In the genomic region with DNA sequence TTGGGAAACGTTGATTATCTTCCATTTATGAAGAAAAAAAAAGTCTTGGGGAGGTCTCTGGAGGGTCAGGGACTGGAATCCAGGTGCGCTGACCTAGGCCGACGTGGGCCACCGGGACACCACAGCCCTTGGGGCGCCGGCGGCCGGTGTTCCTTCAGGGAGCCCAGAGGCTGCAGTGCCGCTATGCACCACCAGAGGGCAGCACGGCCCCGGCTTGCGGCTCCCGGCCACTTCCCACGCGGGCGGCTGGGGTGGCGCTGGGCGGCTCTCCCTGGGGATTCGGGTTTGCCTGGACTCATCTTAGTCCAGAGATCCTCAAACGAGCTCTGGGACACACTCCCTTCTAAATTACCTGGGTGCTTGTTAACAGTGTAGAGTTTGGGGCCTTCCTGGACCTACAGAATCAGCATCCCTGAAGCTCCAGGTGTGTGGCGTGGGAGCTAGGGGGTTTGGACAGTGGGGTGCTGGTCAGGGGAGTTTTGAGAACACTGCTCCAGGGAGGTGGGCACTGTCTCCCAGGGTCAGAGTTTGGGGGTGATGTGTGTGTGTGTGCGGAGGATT, we compare ENCODE assay signal across 1 cellular context.
TF ChIP-seq lines count a peak whose summit lies in the region.

No MANE protein-coding gene starts in this region.

TF ChIP-seq in HepG2, 621 proteins besides CTCF, POLR2A, EP300 and RAD21 (continued from another document and continues in another):
- TF ChIP-seq, protein P1, sequence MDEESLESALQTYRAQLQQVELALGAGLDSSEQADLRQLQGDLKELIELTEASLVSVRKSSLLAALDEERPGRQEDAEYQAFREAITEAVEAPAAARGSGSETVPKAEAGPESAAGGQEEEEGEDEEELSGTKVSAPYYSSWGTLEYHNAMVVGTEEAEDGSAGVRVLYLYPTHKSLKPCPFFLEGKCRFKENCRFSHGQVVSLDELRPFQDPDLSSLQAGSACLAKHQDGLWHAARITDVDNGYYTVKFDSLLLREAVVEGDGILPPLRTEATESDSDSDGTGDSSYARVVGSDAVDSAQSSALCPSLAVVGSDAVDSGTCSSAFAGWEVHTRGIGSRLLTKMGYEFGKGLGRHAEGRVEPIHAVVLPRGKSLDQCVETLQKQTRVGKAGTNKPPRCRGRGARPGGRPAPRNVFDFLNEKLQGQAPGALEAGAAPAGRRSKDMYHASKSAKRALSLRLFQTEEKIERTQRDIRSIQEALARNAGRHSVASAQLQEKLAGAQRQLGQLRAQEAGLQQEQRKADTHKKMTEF (CRISPR knock-in tag; IDR thresholded peaks at IDR 0.05), result no peak
- TF ChIP-seq ZBTB20 (CRISPR knock-in tag; IDR thresholded peaks at IDR 0.05; ENCODE audit: borderline replicate concordance, low read depth) (no peak), KAT7 (CRISPR knock-in tag; IDR thresholded peaks at IDR 0.05; ENCODE audit: borderline replicate concordance) (no peak), RORA (CRISPR knock-in tag; IDR thresholded peaks at IDR 0.05) (no peak), ZNF543 (CRISPR knock-in tag; IDR thresholded peaks at IDR 0.05) (no peak), ZSCAN29 (CRISPR knock-in tag; conservative IDR thresholded peaks at IDR 0.05) (no peak), ZNF781 (CRISPR knock-in tag; IDR thresholded peaks at IDR 0.05; ENCODE audit: borderline replicate concordance, not compliant biosample characterization) (peak; percentile 54), HNRNPUL1 (IDR thresholded peaks at IDR 0.05; ENCODE audit: low read depth, low read length) (no peak), KDM5A (IDR thresholded peaks at IDR 0.05; ENCODE audit: borderline replicate concordance, low read length) (no peak), CHCHD3 (CRISPR knock-in tag; IDR thresholded peaks at IDR 0.05) (no peak), KDM4B (CRISPR knock-in tag; IDR thresholded peaks at IDR 0.05) (no peak), ZBTB1 (CRISPR knock-in tag; IDR thresholded peaks at IDR 0.05; ENCODE audit: borderline replicate concordance) (no peak), ZNF652 (CRISPR knock-in tag; IDR thresholded peaks at IDR 0.05; ENCODE audit: borderline replicate concordance, low read depth) (no peak), SP1 (IDR thresholded peaks at IDR 0.05) (no peak), SP1 (CRISPR knock-in tag; IDR thresholded peaks at IDR 0.05) (no peak), MEF2D (CRISPR knock-in tag; IDR thresholded peaks at IDR 0.05) (no peak), HHEX (CRISPR knock-in tag; IDR thresholded peaks at IDR 0.05) (no peak), ZNF124 (CRISPR knock-in tag; IDR thresholded peaks at IDR 0.05) (no peak), ZNF205 (CRISPR knock-in tag; IDR thresholded peaks at IDR 0.05) (0 out of 2 replicates have a peak, but pooled peaks have one; percentile 38), SMYD3 (CRISPR knock-in tag; IDR thresholded peaks at IDR 0.05) (no peak), GTF3A (CRISPR knock-in tag; conservative IDR thresholded peaks at IDR 0.05) (no peak), ELF1 (CRISPR knock-in tag; IDR thresholded peaks at IDR 0.05) (no peak), STAG1 (CRISPR knock-in tag; IDR thresholded peaks at IDR 0.05) (peak; percentile 98), ATM (IDR thresholded peaks at IDR 0.05; ENCODE audit: borderline replicate concordance) (no peak), ZNF629 (CRISPR knock-in tag; conservative IDR thresholded peaks at IDR 0.05) (no peak), RFXAP (CRISPR knock-in tag; IDR thresholded peaks at IDR 0.05; ENCODE audit: borderline replicate concordance) (no peak), DNMT1 (CRISPR knock-in tag; IDR thresholded peaks at IDR 0.05) (peak; percentile 68), RBM39 (IDR thresholded peaks at IDR 0.05; ENCODE audit: low read depth, low read length, poor library complexity, severe bottlenecking) (peak; percentile 63), NPAS2 (CRISPR knock-in tag; IDR thresholded peaks at IDR 0.05; ENCODE audit: borderline replicate concordance) (no peak), RNF2 (conservative IDR thresholded peaks at IDR 0.05; ENCODE audit: low read depth) (0 out of 2 replicates have a peak, but pooled peaks have one; percentile 45), YY1 (IDR thresholded peaks at IDR 0.05; ENCODE audit: insufficient read depth, insufficient replicate concordance, low read depth, low read length) (peak; percentile 74), CAMTA2 (CRISPR knock-in tag; IDR thresholded peaks at IDR 0.05; ENCODE audit: borderline replicate concordance) (no peak), CBFB (CRISPR knock-in tag; IDR thresholded peaks at IDR 0.05) (no peak)
- TF ChIP-seq, protein P2, sequence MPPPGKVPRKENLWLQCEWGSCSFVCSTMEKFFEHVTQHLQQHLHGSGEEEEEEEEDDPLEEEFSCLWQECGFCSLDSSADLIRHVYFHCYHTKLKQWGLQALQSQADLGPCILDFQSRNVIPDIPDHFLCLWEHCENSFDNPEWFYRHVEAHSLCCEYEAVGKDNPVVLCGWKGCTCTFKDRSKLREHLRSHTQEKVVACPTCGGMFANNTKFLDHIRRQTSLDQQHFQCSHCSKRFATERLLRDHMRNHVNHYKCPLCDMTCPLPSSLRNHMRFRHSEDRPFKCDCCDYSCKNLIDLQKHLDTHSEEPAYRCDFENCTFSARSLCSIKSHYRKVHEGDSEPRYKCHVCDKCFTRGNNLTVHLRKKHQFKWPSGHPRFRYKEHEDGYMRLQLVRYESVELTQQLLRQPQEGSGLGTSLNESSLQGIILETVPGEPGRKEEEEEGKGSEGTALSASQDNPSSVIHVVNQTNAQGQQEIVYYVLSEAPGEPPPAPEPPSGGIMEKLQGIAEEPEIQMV (CRISPR knock-in tag; IDR thresholded peaks at IDR 0.05; ENCODE audit: low read depth), result no peak
- TF ChIP-seq, protein P3, sequence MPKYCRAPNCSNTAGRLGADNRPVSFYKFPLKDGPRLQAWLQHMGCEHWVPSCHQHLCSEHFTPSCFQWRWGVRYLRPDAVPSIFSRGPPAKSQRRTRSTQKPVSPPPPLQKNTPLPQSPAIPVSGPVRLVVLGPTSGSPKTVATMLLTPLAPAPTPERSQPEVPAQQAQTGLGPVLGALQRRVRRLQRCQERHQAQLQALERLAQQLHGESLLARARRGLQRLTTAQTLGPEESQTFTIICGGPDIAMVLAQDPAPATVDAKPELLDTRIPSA (CRISPR knock-in tag; IDR thresholded peaks at IDR 0.05; ENCODE audit: borderline replicate concordance), result no peak
- TF ChIP-seq, protein P4, sequence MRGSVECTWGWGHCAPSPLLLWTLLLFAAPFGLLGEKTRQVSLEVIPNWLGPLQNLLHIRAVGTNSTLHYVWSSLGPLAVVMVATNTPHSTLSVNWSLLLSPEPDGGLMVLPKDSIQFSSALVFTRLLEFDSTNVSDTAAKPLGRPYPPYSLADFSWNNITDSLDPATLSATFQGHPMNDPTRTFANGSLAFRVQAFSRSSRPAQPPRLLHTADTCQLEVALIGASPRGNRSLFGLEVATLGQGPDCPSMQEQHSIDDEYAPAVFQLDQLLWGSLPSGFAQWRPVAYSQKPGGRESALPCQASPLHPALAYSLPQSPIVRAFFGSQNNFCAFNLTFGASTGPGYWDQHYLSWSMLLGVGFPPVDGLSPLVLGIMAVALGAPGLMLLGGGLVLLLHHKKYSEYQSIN (CRISPR knock-in tag; IDR thresholded peaks at IDR 0.05; ENCODE audit: borderline replicate concordance), result no peak
- TF ChIP-seq, protein P5, sequence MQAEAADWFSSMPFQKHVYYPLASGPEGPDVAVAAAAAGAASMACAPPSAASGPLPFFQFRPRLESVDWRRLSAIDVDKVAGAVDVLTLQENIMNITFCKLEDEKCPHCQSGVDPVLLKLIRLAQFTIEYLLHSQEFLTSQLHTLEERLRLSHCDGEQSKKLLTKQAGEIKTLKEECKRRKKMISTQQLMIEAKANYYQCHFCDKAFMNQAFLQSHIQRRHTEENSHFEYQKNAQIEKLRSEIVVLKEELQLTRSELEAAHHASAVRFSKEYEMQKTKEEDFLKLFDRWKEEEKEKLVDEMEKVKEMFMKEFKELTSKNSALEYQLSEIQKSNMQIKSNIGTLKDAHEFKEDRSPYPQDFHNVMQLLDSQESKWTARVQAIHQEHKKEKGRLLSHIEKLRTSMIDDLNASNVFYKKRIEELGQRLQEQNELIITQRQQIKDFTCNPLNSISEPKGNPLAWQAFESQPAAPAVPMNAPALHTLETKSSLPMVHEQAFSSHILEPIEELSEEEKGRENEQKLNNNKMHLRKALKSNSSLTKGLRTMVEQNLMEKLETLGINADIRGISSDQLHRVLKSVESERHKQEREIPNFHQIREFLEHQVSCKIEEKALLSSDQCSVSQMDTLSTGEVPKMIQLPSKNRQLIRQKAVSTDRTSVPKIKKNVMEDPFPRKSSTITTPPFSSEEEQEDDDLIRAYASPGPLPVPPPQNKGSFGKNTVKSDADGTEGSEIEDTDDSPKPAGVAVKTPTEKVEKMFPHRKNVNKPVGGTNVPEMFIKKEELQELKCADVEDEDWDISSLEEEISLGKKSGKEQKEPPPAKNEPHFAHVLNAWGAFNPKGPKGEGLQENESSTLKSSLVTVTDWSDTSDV (CRISPR knock-in tag; IDR thresholded peaks at IDR 0.05), result 0 out of 2 replicates have a peak, but pooled peaks have one; percentile 61
- TF ChIP-seq, protein P6, sequence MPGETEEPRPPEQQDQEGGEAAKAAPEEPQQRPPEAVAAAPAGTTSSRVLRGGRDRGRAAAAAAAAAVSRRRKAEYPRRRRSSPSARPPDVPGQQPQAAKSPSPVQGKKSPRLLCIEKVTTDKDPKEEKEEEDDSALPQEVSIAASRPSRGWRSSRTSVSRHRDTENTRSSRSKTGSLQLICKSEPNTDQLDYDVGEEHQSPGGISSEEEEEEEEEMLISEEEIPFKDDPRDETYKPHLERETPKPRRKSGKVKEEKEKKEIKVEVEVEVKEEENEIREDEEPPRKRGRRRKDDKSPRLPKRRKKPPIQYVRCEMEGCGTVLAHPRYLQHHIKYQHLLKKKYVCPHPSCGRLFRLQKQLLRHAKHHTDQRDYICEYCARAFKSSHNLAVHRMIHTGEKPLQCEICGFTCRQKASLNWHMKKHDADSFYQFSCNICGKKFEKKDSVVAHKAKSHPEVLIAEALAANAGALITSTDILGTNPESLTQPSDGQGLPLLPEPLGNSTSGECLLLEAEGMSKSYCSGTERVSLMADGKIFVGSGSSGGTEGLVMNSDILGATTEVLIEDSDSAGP (CRISPR knock-in tag; IDR thresholded peaks at IDR 0.05; ENCODE audit: borderline replicate concordance), result no peak; the same call in 1 of the 2 replicates
- TF ChIP-seq, protein P7, sequence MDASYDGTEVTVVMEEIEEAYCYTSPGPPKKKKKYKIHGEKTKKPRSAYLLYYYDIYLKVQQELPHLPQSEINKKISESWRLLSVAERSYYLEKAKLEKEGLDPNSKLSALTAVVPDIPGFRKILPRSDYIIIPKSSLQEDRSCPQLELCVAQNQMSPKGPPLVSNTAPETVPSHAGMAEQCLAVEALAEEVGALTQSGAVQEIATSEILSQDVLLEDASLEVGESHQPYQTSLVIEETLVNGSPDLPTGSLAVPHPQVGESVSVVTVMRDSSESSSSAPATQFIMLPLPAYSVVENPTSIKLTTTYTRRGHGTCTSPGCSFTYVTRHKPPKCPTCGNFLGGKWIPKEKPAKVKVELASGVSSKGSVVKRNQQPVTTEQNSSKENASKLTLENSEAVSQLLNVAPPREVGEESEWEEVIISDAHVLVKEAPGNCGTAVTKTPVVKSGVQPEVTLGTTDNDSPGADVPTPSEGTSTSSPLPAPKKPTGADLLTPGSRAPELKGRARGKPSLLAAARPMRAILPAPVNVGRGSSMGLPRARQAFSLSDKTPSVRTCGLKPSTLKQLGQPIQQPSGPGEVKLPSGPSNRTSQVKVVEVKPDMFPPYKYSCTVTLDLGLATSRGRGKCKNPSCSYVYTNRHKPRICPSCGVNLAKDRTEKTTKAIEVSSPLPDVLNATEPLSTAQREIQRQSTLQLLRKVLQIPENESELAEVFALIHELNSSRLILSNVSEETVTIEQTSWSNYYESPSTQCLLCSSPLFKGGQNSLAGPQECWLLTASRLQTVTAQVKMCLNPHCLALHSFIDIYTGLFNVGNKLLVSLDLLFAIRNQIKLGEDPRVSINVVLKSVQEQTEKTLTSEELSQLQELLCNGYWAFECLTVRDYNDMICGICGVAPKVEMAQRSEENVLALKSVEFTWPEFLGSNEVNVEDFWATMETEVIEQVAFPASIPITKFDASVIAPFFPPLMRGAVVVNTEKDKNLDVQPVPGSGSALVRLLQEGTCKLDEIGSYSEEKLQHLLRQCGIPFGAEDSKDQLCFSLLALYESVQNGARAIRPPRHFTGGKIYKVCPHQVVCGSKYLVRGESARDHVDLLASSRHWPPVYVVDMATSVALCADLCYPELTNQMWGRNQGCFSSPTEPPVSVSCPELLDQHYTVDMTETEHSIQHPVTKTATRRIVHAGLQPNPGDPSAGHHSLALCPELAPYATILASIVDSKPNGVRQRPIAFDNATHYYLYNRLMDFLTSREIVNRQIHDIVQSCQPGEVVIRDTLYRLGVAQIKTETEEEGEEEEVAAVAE (CRISPR knock-in tag; IDR thresholded peaks at IDR 0.05; ENCODE audit: borderline replicate concordance), result no peak
- TF ChIP-seq, protein P8, sequence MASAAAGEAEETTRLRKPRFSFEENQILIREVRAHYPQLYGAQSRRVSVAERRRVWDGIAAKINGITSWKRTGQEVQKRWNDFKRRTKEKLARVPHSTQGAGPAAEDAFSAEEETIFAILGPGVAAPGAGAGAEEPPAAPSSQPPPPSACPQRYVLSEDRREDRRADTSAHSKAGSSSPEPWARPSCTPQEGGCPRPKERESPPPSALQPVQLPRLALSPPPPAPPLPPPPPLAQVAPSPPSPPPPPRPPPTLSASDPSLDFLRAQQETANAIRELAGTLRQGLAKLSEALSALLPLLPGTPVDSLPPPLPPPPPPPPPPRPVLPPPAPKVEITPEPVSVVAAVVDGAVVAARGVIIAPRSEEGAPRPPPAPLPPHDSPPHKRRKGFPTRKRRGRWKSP (CRISPR knock-in tag; IDR thresholded peaks at IDR 0.05), result no peak
- TF ChIP-seq, protein P9, sequence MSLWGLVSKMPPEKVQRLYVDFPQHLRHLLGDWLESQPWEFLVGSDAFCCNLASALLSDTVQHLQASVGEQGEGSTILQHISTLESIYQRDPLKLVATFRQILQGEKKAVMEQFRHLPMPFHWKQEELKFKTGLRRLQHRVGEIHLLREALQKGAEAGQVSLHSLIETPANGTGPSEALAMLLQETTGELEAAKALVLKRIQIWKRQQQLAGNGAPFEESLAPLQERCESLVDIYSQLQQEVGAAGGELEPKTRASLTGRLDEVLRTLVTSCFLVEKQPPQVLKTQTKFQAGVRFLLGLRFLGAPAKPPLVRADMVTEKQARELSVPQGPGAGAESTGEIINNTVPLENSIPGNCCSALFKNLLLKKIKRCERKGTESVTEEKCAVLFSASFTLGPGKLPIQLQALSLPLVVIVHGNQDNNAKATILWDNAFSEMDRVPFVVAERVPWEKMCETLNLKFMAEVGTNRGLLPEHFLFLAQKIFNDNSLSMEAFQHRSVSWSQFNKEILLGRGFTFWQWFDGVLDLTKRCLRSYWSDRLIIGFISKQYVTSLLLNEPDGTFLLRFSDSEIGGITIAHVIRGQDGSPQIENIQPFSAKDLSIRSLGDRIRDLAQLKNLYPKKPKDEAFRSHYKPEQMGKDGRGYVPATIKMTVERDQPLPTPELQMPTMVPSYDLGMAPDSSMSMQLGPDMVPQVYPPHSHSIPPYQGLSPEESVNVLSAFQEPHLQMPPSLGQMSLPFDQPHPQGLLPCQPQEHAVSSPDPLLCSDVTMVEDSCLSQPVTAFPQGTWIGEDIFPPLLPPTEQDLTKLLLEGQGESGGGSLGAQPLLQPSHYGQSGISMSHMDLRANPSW (CRISPR knock-in tag; IDR thresholded peaks at IDR 0.05; ENCODE audit: borderline replicate concordance), result no peak
- TF ChIP-seq, protein P10, sequence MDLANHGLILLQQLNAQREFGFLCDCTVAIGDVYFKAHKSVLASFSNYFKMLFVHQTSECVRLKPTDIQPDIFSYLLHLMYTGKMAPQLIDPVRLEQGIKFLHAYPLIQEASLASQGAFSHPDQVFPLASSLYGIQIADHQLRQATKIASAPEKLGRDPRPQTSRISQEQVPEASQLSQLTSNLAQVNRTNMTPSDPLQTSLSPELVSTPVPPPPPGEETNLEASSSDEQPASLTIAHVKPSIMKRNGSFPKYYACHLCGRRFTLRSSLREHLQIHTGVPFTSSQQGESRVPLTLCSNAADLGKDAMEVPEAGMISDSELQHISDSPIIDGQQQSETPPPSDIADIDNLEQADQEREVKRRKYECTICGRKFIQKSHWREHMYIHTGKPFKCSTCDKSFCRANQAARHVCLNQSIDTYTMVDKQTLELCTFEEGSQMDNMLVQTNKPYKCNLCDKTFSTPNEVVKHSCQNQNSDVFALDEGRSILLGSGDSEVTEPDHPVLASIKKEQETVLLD (CRISPR knock-in tag; IDR thresholded peaks at IDR 0.05; ENCODE audit: low read depth), result no peak
